In genomic region chr16:22192261-22193133, GRCh38 we compare ENCODE assay signal across 8 cellular contexts. TPM values are rescaled to one million over a fixed set of nuclear protein-coding genes. Genes with fewer than 3 reads are reported as not detected.
A peak's percentile ranks its signal among the peaks of the same experiment; 100 is the strongest.
DNase-seq lines count a peak whose midpoint lies in the region.

No MANE protein-coding gene starts in this region.

- DNase-seq in CD1c-positive myeloid dendritic cell (ENCODE audit: extremely low spot score) = peak; percentile 73
- DNase-seq in H4 (ENCODE audit: low spot score) = peak; percentile 91
- peak; percentile 50 for DNase-seq in NCI-H510A (lab: John Stamatoyannopoulos, UW)
- peak; percentile 78 to 85 for DNase-seq in activated CD4-positive, alpha-beta T cell treated with anti-CD3 and anti-CD28 coated beads, Interleukin-2, amount 50 U/mL, for 48 hours
- peak; percentile 73 for DNase-seq in effector CD8-positive, alpha-beta T cell (lab: John Stamatoyannopoulos, UW)
- DNase-seq in mucosa of gallbladder (ENCODE audit: low spot score) = peak; percentile 86
- peak; percentile 70 to 78 for DNase-seq in stimulated activated CD8-positive, alpha-beta memory T cell treated with anti-CD3 and anti-CD28 coated beads, Interleukin-15, amount 100 ng/mL, for 48 hours (ENCODE audit: low read depth in 2 of 2)
- DNase-seq in NCI-H1048 (lab: John Stamatoyannopoulos, UW) = no peak

RNA-seq across cellular contexts. Expression of gene EEF2K, which starts 13.6 kb away (rescaled TPM):
- 9.2 and 11.1 TPM in 2 replicates for total RNA-seq in H4 (2014; rRNA removed; shearing (Covaris generic))
- total RNA-seq in mucosa of gallbladder = 30.2 TPM

RNA-seq across cellular contexts. Expression of gene SDR42E2, which starts 30.2 kb away (rescaled TPM):
- not detected in 2 replicates for total RNA-seq in H4 (2014; rRNA removed; shearing (Covaris generic))
- total RNA-seq in mucosa of gallbladder = 0.26 TPM
